1 cellular context compared by ENCODE assay signal in genomic region chr4:99099311-99099710, GRCh38.
TF ChIP-seq lines count a peak whose summit lies in the region.

No MANE protein-coding gene starts in this region.

TF ChIP-seq in K562, 482 proteins besides CTCF, POLR2A, EP300 and RAD21 (continued from another document and continues in another):
- peak in 2 of 3 experiments; percentile 58 to 86 for TF ChIP-seq YY1 (IDR thresholded peaks at IDR 0.05; ENCODE audit: borderline replicate concordance in 1 of 3, control insufficient read depth in 1 of 3, extremely low read depth in 1 of 3, insufficient read depth in 3 of 3, insufficient read length in 1 of 3, insufficient replicate concordance in 2 of 3, low read depth in 1 of 3, low read length in 2 of 3)
- TF ChIP-seq IRF1 (CRISPR knock-in tag; IDR thresholded peaks at IDR 0.05; ENCODE audit: borderline replicate concordance): no peak
- no peak for TF ChIP-seq BHLHE40 (IDR thresholded peaks at IDR 0.05; ENCODE audit: low read length)
- no peak for TF ChIP-seq HDGF (IDR thresholded peaks at IDR 0.05)
- TF ChIP-seq ZNF766 (CRISPR knock-in tag; conservative IDR thresholded peaks at IDR 0.05): peak; percentile 89
- peak; percentile 83 to 86 for TF ChIP-seq FOXK2 (conservative IDR thresholded peaks at IDR 0.05 in 1 of 2, IDR thresholded peaks at IDR 0.05 in 1 of 2; ENCODE audit: low read depth in 2 of 2)
- peak; percentile 40; the same call in 1 of the 2 replicates for TF ChIP-seq RBFOX2 (IDR thresholded peaks at IDR 0.05; ENCODE audit: low read depth, low read length)
- no peak for TF ChIP-seq MAFK (IDR thresholded peaks at IDR 0.05; ENCODE audit: low read length)
- TF ChIP-seq HBP1 (CRISPR knock-in tag; IDR thresholded peaks at IDR 0.05): no peak
- TF ChIP-seq EP400 (IDR thresholded peaks at IDR 0.05): peak; percentile 21; the same call in 1 of the 2 replicates
- TF ChIP-seq LARP7 (IDR thresholded peaks at IDR 0.05): no peak
- no peak for TF ChIP-seq PBX2 (CRISPR knock-in tag; IDR thresholded peaks at IDR 0.05; ENCODE audit: low read depth)
- no peak for TF ChIP-seq PBX2 (tag; conservative IDR thresholded peaks at IDR 0.05; ENCODE audit: low read depth)
- no peak for TF ChIP-seq MXD1 (CRISPR knock-in tag; IDR thresholded peaks at IDR 0.05; ENCODE audit: borderline replicate concordance, poor library complexity, severe bottlenecking)
- TF ChIP-seq FOXJ2 (tag; IDR thresholded peaks at IDR 0.05): 0 out of 2 replicates have a peak, but pooled peaks have one; percentile 22
- no peak for TF ChIP-seq GATA2 (CRISPR knock-in tag; IDR thresholded peaks at IDR 0.05)
- TF ChIP-seq RCOR1 (IDR thresholded peaks at IDR 0.05; ENCODE audit: borderline replicate concordance in 1 of 2, low read depth in 2 of 2, low read length in 2 of 2): no peak
- TF ChIP-seq E4F1 (CRISPR knock-in tag; IDR thresholded peaks at IDR 0.05; ENCODE audit: borderline replicate concordance): no peak
- TF ChIP-seq XRCC4 (IDR thresholded peaks at IDR 0.05; ENCODE audit: extremely low read depth, insufficient read depth, insufficient read length): no peak
- no peak for TF ChIP-seq ZNF398 (CRISPR knock-in tag; IDR thresholded peaks at IDR 0.05)
- TF ChIP-seq STAT6 (CRISPR knock-in tag; IDR thresholded peaks at IDR 0.05): no peak
- no peak for TF ChIP-seq JUND (IDR thresholded peaks at IDR 0.05; ENCODE audit: borderline replicate concordance, low read depth, low read length)
- TF ChIP-seq JUND (tag; IDR thresholded peaks at IDR 0.05; ENCODE audit: borderline replicate concordance, low read depth, low read length): 0 out of 3 replicates have a peak, but pooled peaks have one; percentile 9
- TF ChIP-seq GABPB1 (CRISPR knock-in tag; IDR thresholded peaks at IDR 0.05): no peak
- no peak for TF ChIP-seq NFATC3 (IDR thresholded peaks at IDR 0.05)
- TF ChIP-seq ZBTB34 (CRISPR knock-in tag; IDR thresholded peaks at IDR 0.05): no peak
- TF ChIP-seq KAT7 (CRISPR knock-in tag; IDR thresholded peaks at IDR 0.05; ENCODE audit: borderline replicate concordance): no peak
- TF ChIP-seq ZNF143 (CRISPR knock-in tag; IDR thresholded peaks at IDR 0.05): no peak
- no peak for TF ChIP-seq NFYB (IDR thresholded peaks at IDR 0.05; ENCODE audit: extremely low read depth, insufficient read length)
- no peak for TF ChIP-seq FOS (IDR thresholded peaks at IDR 0.05; ENCODE audit: extremely low read depth, insufficient read length)
- no peak for TF ChIP-seq ZNF449 (CRISPR knock-in tag; IDR thresholded peaks at IDR 0.05)
- TF ChIP-seq SRF (CRISPR knock-in tag; IDR thresholded peaks at IDR 0.05): no peak
- TF ChIP-seq CREBBP (IDR thresholded peaks at IDR 0.05; ENCODE audit: low read depth, low read length): no peak
- no peak for TF ChIP-seq HSF4 (CRISPR knock-in tag; IDR thresholded peaks at IDR 0.05; ENCODE audit: borderline replicate concordance)
- TF ChIP-seq ZSCAN32 (CRISPR knock-in tag; IDR thresholded peaks at IDR 0.05): no peak
- TF ChIP-seq ZMIZ1 (IDR thresholded peaks at IDR 0.05; ENCODE audit: low read depth in 2 of 2, low read length in 2 of 2): no peak
- no peak for TF ChIP-seq NONO (IDR thresholded peaks at IDR 0.05; ENCODE audit: low read depth in 2 of 2, low read length in 1 of 2)
- no peak for TF ChIP-seq ATF6 (CRISPR knock-in tag; IDR thresholded peaks at IDR 0.05)
